In the genomic region with DNA sequence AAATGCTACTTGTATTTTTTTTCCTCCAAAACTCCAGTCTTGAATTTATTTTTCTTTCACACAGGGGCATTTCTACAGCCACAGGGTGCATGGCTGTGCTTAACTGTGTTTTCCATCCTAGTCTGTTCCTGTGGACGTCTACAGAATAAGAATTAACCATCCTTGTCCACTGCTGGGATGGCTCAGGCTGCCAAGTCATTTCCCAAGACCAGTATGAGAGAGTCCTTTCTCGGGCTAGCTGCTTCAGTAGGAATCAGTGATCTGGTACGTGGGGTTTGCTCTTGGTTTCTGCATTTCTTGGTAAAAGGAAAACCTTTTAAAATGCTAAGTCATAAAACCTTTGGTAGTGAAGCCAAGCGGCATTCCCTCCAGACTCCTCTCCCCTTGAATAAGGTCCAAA, we compare ENCODE assay signal across 17 cellular contexts. TPM values are rescaled to one million over a fixed set of nuclear protein-coding genes. Genes with fewer than 3 reads are reported as not detected.
"Had no signal": no experiment of that assay in that cellular context is flagged by ENCODE, and none has a peak within 500 bp of the region (broad histone marks: within the 10 kb centered on the region; RNA-seq: fewer than 3 reads in every experiment).

No MANE protein-coding gene starts in this region.

- H3K4me3 Mint-ChIP-seq: activated CD4-positive, alpha-beta T cell treated with anti-CD3 and anti-CD28 coated beads, Interleukin-2, amount 10 ng/mL, durations not matched to agents 24 days and 14 days; activated naive CD4-positive, alpha-beta T cell treated with anti-CD3 and anti-CD28 coated beads for 36 hours; central memory CD8-positive, alpha-beta T cell; natural killer cell; WTC11 had no signal

- H3K27me3 ChIP-seq: gastroesophageal sphincter, hepatocyte, SJSA1, suprapubic skin, upper lobe of right lung had no signal

- H3K9me3 ChIP-seq: gastroesophageal sphincter, left ventricle myocardium inferior, neutrophil, SJSA1, suprapubic skin, upper lobe of right lung had no signal

- H3K4me3 ChIP-seq: gastroesophageal sphincter, hepatocyte, left ventricle myocardium inferior, SJSA1, smooth muscle cell, suprapubic skin, upper lobe of right lung had no signal

- H3K9me3 Mint-ChIP-seq: activated CD4-positive, alpha-beta T cell treated with anti-CD3 and anti-CD28 coated beads, Interleukin-2, amount 10 ng/mL, durations not matched to agents 24 days and 14 days; activated naive CD4-positive, alpha-beta T cell treated with anti-CD3 and anti-CD28 coated beads for 36 hours; central memory CD8-positive, alpha-beta T cell; natural killer cell; WTC11 had no signal

- H3K36me3 ChIP-seq: SJSA1, suprapubic skin had no signal

- ATAC-seq: gastroesophageal sphincter; natural killer cell; right cardiac atrium; stimulated activated naive CD8-positive, alpha-beta T cell treated with anti-CD3 and anti-CD28 coated beads, Interleukin-15, Interleukin-2, amounts not matched to agents 100 U/mL and 50 U/mL, for 24 hours; upper lobe of right lung; WTC11 had no signal

- H3K27ac Mint-ChIP-seq: activated CD4-positive, alpha-beta T cell treated with anti-CD3 and anti-CD28 coated beads, Interleukin-2, amount 10 ng/mL, durations not matched to agents 24 days and 14 days; activated naive CD4-positive, alpha-beta T cell treated with anti-CD3 and anti-CD28 coated beads for 36 hours; natural killer cell; WTC11 had no signal

- H3K27me3 Mint-ChIP-seq: activated CD4-positive, alpha-beta T cell treated with anti-CD3 and anti-CD28 coated beads, Interleukin-2, amount 10 ng/mL, durations not matched to agents 24 days and 14 days; central memory CD8-positive, alpha-beta T cell had no signal

- DNase-seq: activated CD4-positive, alpha-beta T cell treated with anti-CD3 and anti-CD28 coated beads, Interleukin-2, amount 10 ng/mL, durations not matched to agents 24 days and 14 days; activated naive CD4-positive, alpha-beta T cell treated with anti-CD3 and anti-CD28 coated beads for 36 hours; left ventricle myocardium inferior; mesenchymal stem cell; natural killer cell; right cardiac atrium; stimulated activated naive CD8-positive, alpha-beta T cell treated with anti-CD3 and anti-CD28 coated beads, Interleukin-15, Interleukin-2, amounts not matched to agents 100 U/mL and 50 U/mL, for 24 hours had no signal

- H3K4me1 Mint-ChIP-seq: activated CD4-positive, alpha-beta T cell treated with anti-CD3 and anti-CD28 coated beads, Interleukin-2, amount 10 ng/mL, durations not matched to agents 24 days and 14 days; central memory CD8-positive, alpha-beta T cell; natural killer cell; WTC11 had no signal

- H3K36me3 Mint-ChIP-seq: natural killer cell, WTC11 had no signal

- H3K27ac ChIP-seq: gastroesophageal sphincter, hepatocyte, left ventricle myocardium inferior, neutrophil, SJSA1, suprapubic skin, upper lobe of right lung had no signal

- H3K4me1 ChIP-seq: gastroesophageal sphincter, left ventricle myocardium inferior, SJSA1, suprapubic skin, upper lobe of right lung had no signal

RNA-seq across cellular contexts. Expression of a gene that starts 29.8 kb away (rescaled TPM):
- total RNA-seq: SJSA1 had no signal
- polyA plus RNA-seq: keratinocyte had no signal

RNA-seq across cellular contexts. Expression of a gene that starts 29.9 kb away (rescaled TPM):
- total RNA-seq: SJSA1, smooth muscle cell had no signal
- polyA plus RNA-seq: keratinocyte had no signal
